Comparison of ENCODE assay signal across 19 cellular contexts in genomic region chr15:67040277-67040676, GRCh38.
"Had no signal": no experiment of that assay in that cellular context is flagged by ENCODE, and none has a peak within 500 bp of the region (broad histone marks: within the 10 kb centered on the region; RNA-seq: fewer than 3 reads in every experiment).

No MANE protein-coding gene starts in this region.

- H3K36me3 ChIP-seq: spleen, thyroid gland, vagina had no signal

- H3K4me3 ChIP-seq: spleen, thyroid gland, vagina had no signal

- H3K27ac Mint-ChIP-seq: activated naive CD4-positive, alpha-beta T cell treated with anti-CD3 and anti-CD28 coated beads for 36 hours; memory B cell; stimulated activated memory B cell treated with anti-CD40 and anti-IgM and Interleukin-4, amounts not matched to agents 10 μg/mL and 1 μg/mL and 100 μg/mL, for 72 hours had no signal

- H3K27ac ChIP-seq: spleen, thyroid gland, vagina, VCaP had no signal

- ATAC-seq: left ventricle myocardium superior; naive thymus-derived CD4-positive, alpha-beta T cell; sciatic nerve; stimulated activated memory B cell treated with anti-CD40 and anti-IgM and Interleukin-4, amounts not matched to agents 10 μg/mL and 1 μg/mL and 100 μg/mL, for 72 hours had no signal

- H3K9me3 ChIP-seq: spleen, thyroid gland, vagina had no signal

- H3K27me3 ChIP-seq: spleen, thyroid gland, vagina had no signal

- DNase-seq: activated CD4-positive, alpha-beta T cell treated with anti-CD3 and anti-CD28 coated beads, Interleukin-2, amount 50 U/mL, for 1 hour; activated CD4-positive, CD25-positive, alpha-beta regulatory T cell treated with anti-CD3 and anti-CD28 coated beads, Interleukin-2, amount 50 U/mL, for 72 hours; activated CD8-positive, alpha-beta memory T cell treated with anti-CD3 and anti-CD28 coated beads, Interleukin-2, amount 50 U/mL, for 4 hours; activated T-cell treated with anti-CD3 and anti-CD28 coated beads, Interleukin-2, amount 50 U/mL, for 4 hours; foreskin melanocyte; head of caudate nucleus; immature natural killer cell; left ventricle myocardium superior; naive thymus-derived CD4-positive, alpha-beta T cell; spleen; stimulated activated CD4-positive, alpha-beta T cell treated with anti-CD3 and anti-CD28 coated beads, Interleukin-4, amount 100 ng/mL, for 4 hours; thyroid gland had no signal

- H3K9me3 Mint-ChIP-seq: activated naive CD4-positive, alpha-beta T cell treated with anti-CD3 and anti-CD28 coated beads for 36 hours; activated T-cell treated with anti-CD3 and anti-CD28 coated beads, Interleukin-2, amount 50 U/mL, for 4 hours; immature natural killer cell; memory B cell; naive thymus-derived CD4-positive, alpha-beta T cell; stimulated activated memory B cell treated with anti-CD40 and anti-IgM and Interleukin-4, amounts not matched to agents 10 μg/mL and 1 μg/mL and 100 μg/mL, for 72 hours had no signal

- H3K27me3 Mint-ChIP-seq: memory B cell; naive thymus-derived CD4-positive, alpha-beta T cell; stimulated activated memory B cell treated with anti-CD40 and anti-IgM and Interleukin-4, amounts not matched to agents 10 μg/mL and 1 μg/mL and 100 μg/mL, for 72 hours had no signal

- H3K36me3 Mint-ChIP-seq: brain; immature natural killer cell; memory B cell; naive thymus-derived CD4-positive, alpha-beta T cell; stimulated activated memory B cell treated with anti-CD40 and anti-IgM and Interleukin-4, amounts not matched to agents 10 μg/mL and 1 μg/mL and 100 μg/mL, for 72 hours had no signal

- H3K4me3 Mint-ChIP-seq: activated naive CD4-positive, alpha-beta T cell treated with anti-CD3 and anti-CD28 coated beads for 36 hours; activated T-cell treated with anti-CD3 and anti-CD28 coated beads, Interleukin-2, amount 50 U/mL, for 4 hours; memory B cell; stimulated activated memory B cell treated with anti-CD40 and anti-IgM and Interleukin-4, amounts not matched to agents 10 μg/mL and 1 μg/mL and 100 μg/mL, for 72 hours had no signal
